8 cellular contexts compared by ENCODE assay signal in the genomic region with DNA sequence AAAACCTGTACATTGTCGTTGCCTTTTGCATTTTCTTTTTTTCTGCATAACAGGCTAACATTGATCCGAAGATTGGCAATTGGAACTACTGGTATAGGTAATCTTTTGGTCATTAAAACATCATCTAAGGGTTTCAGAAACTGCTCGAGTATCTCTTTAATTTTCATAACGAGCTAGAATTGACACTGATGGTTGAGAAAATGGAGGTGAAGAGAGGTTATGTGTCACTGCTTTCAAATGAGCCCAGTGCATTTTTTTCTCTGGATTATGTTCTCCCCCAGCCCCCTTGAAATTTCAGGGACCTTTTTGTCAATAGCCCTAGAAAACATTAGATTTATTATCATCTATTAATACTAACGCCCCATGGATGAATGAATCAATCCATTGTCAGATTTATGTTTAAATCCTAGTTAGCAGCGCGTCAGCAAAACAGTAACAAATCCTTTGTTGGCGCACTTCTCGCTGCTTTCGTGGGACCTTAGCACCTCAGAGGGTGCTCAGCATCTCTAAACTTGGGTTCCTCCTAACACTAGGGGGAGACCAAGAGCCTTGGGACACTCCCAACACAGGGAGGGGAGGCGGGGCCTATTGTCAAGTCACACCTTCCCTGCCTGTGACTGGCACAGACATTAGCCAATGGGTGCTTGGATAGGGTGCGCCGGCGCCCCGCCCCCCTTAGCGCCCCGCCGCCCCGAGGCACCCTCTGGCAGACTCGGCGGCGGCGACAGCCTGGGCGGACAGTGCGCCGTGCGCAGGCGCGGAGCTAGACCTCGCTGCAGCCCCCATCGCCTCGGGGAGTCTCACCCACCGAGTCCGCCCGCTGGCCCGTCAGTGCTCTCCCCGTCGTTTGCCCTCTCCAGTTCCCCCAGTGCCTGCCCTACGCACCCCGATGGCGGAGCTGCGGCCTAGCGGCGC. TPM values are rescaled to one million over a fixed set of nuclear protein-coding genes. Genes with fewer than 3 reads are reported as not detected.
DNase-seq lines count a peak whose midpoint lies in the region; ATAC-seq and TF ChIP-seq lines count a peak whose summit lies in the region.

A gene (plus strand): TSS at position 709 of the 915 bp plus-strand sequence. CDS start 181 bp downstream, at position 890.

- TF ChIP-seq CTCF in C4-2B (conservative IDR thresholded peaks at IDR 0.05): peak; percentile 96

- DNase-seq in NCI-H526 (lab: John Stamatoyannopoulos, UW) (peak; percentile 93 to 98), dedifferentiated amniotic fluid mesenchymal stem cell (ENCODE audit: extremely low spot score) (peak; percentile 99), left lobe of liver (ENCODE audit: low spot score) (peak; percentile 99)
- DNase-seq in activated CD4-positive, alpha-beta T cell treated with anti-CD3 and anti-CD28 coated beads for 48 hours: peak; percentile 99
- DNase-seq in stimulated activated CD4-positive, alpha-beta T cell treated with anti-CD3 and anti-CD28 coated beads, Interleukin-2, amount 100 ng/mL, for 4 hours (ENCODE audit: low read depth): peak; percentile 99

- ATAC-seq in GM19324 (IDR thresholded peaks at IDR 0.05; ENCODE audit: low FRiP score, unreplicated experiment): peak; percentile 66
- ATAC-seq in HG03469 (IDR thresholded peaks at IDR 0.05; ENCODE audit: unreplicated experiment): peak; percentile 59
- peak; percentile 74 for ATAC-seq in left lobe of liver

- H3K27ac ChIP-seq in C4-2B: peak within 1 kb of the TSS; percentile 89

RNA-seq across cellular contexts. Expression of the gene that starts here (rescaled TPM):
- 6.8 TPM for total RNA-seq in left lobe of liver

Comparison
In these comparisons a context has a peak if more than half of its experiments do, and no peak if none do; other contexts are left out.
1. Peak in every context shown above with its lines: DNase-seq, ATAC-seq and H3K27ac ChIP-seq.